In genomic region chr17:42673266-42673884, GRCh38 we compare ENCODE assay signal across 1 cellular context.
TF ChIP-seq lines count a peak whose summit lies in the region.

No MANE protein-coding gene starts in this region.

TF ChIP-seq in GM12878, 131 proteins besides CTCF, POLR2A, EP300 and RAD21:
- no peak for TF ChIP-seq USF1 (IDR thresholded peaks at IDR 0.05; ENCODE audit: borderline replicate concordance, extremely low read length, insufficient read depth, low read depth, low read length)
- TF ChIP-seq CEBPB (IDR thresholded peaks at IDR 0.05; ENCODE audit: borderline replicate concordance in 1 of 2, low read depth in 2 of 2, low read length in 2 of 2): no peak
- no peak for TF ChIP-seq RB1 (IDR thresholded peaks at IDR 0.05; ENCODE audit: borderline replicate concordance)
- TF ChIP-seq TARDBP (IDR thresholded peaks at IDR 0.05; ENCODE audit: borderline replicate concordance): no peak
- no peak; the same call in 1 of the 2 replicates for TF ChIP-seq GATAD2B (conservative IDR thresholded peaks at IDR 0.05; ENCODE audit: low read depth)
- no peak for TF ChIP-seq CBFB (IDR thresholded peaks at IDR 0.05; ENCODE audit: low read depth)
- TF ChIP-seq NBN (IDR thresholded peaks at IDR 0.05): no peak
- no peak for TF ChIP-seq BHLHE40 (IDR thresholded peaks at IDR 0.05; ENCODE audit: borderline replicate concordance in 1 of 2, low read depth in 2 of 2, low read length in 1 of 2)
- no peak for TF ChIP-seq DPF2 (IDR thresholded peaks at IDR 0.05)
- TF ChIP-seq HDAC6 (IDR thresholded peaks at IDR 0.05; ENCODE audit: unreplicated experiment): no peak
- no peak for TF ChIP-seq SREBF2 (IDR thresholded peaks at IDR 0.05; ENCODE audit: low read length)
- TF ChIP-seq STAT3 (IDR thresholded peaks at IDR 0.05; ENCODE audit: low read depth, low read length): no peak
- no peak for TF ChIP-seq SREBF1 (IDR thresholded peaks at IDR 0.05; ENCODE audit: low read length)
- no peak for TF ChIP-seq ZNF592 (IDR thresholded peaks at IDR 0.05)
TF ChIP-seq in GM12878: peak in this region for 0.
